15 cellular contexts compared by ENCODE assay signal in genomic region chr4:175540732-175541131, GRCh38.
DNase-seq lines count a peak whose midpoint lies in the region; ATAC-seq, FAIRE-seq and TF ChIP-seq lines count a peak whose summit lies in the region.
"Had no signal": no experiment of that assay in that cellular context is flagged by ENCODE, and none has a peak within 500 bp of the region (broad histone marks: within the 10 kb centered on the region; RNA-seq: fewer than 3 reads in every experiment).

No MANE protein-coding gene starts in this region.

- POLR2A ChIA-PET in GM12878 (lab: Charles Lee) = no interaction called here
- POLR2A ChIA-PET in activated CD8-positive, alpha-beta T cell treated with anti-CD3 and anti-CD28 coated beads, Interleukin-2, amount 10 ng/mL, durations not matched to agents 7 days and 5 days (lab: Charles Lee) = no interaction called here

- no peak overlapping the region for H3K9ac ChIP-seq in GM12878 (ENCODE audit: control insufficient read depth, insufficient read depth, low read length)
- H3K9ac ChIP-seq: BLaER1 treated with 17β-estradiol and CSF1 and Interleukin-3, amounts not matched to agents 10 nM and 100 nM had no signal

- in situ Hi-C loops in GM12878 (cut with MboI) = loop anchor here (25.0 kb wide), 1 partner anchor 678 kb away; no protein-coding TSS in a partner anchor

- ATAC-seq in GM12878 = peak; percentile 45
- ATAC-seq in activated CD8-positive, alpha-beta T cell treated with anti-CD3 and anti-CD28 coated beads, Interleukin-2, amount 10 ng/mL, durations not matched to agents 7 days and 5 days = no peak

- TF ChIP-seq EP300 in GM12878 (IDR thresholded peaks at IDR 0.05; ENCODE audit: borderline replicate concordance in 1 of 2, control insufficient read depth in 1 of 2, low read depth in 2 of 2, low read length in 2 of 2) (no peak), tibial nerve (IDR thresholded peaks at IDR 0.05) (no peak)

- H3K27ac ChIP-seq in GM12878 (ENCODE audit: control insufficient read depth, insufficient read depth) (no peak overlapping the region), tibial nerve (no peak overlapping the region)
- H3K27ac ChIP-seq: BLaER1 treated with 17β-estradiol and CSF1 and Interleukin-3, amounts not matched to agents 10 nM and 100 nM had no signal

- RAD21 ChIA-PET in GM12878 (lab: Charles Lee; ENCODE audit: unreplicated experiment) = no interaction called here

- no peaks in the 10 kb centered on the region for H3K9me3 ChIP-seq in MG63
- no peaks in the 10 kb centered on the region for H3K9me3 ChIP-seq in GM12878 (replicated peaks; ENCODE audit: control insufficient read depth, insufficient read depth, low read length)
- H3K9me3 ChIP-seq in tibial nerve = peaks cover 0 to 8% (median 0%) of the 10 kb centered on the region in 4 donors

- H3K4me1 ChIP-seq in GM12878 (ENCODE audit: control insufficient read depth, insufficient read depth, low read length) (no peaks in the 10 kb centered on the region), tibial nerve (no peaks in the 10 kb centered on the region)
- H3K4me1 ChIP-seq: BLaER1 treated with 17β-estradiol and CSF1 and Interleukin-3, amounts not matched to agents 10 nM and 100 nM had no signal

- WGBS in GM12878 (ENCODE audit: insufficient coverage, insufficient replicate concordance, low lambda C conversion rate, missing lambda C conversion rate) = 29% methylated on average over 7 of the region's 7 CpGs
- 94 to 95% methylated on average over 7 of the region's 7 CpGs for WGBS in tibial nerve, 2 donors

- no peak for TF ChIP-seq RAD21 in GM12878 (IDR thresholded peaks at IDR 0.05; ENCODE audit: insufficient read depth, low read depth, low read length)

- DNase-seq in Calu3 = no peak
- DNase-seq in MG63 = peak; percentile 20
- no peak for DNase-seq in GM12878 (ENCODE audit: low read depth, low spot score)
- no peak for DNase-seq in nephron progenitor cell
- DNase-seq in posterior cingulate gyrus = no peak
- no peak for DNase-seq in activated CD8-positive, alpha-beta T cell treated with anti-CD3 and anti-CD28 coated beads, Interleukin-2, amount 10 ng/mL, durations not matched to agents 7 days and 5 days
- no peak for DNase-seq in H54 (ENCODE audit: insufficient read length, low spot score)
- no peak for DNase-seq in tibial nerve (ENCODE audit: low spot score in 2 of 2)
- DNase-seq: ACHN; CD4-positive, CD25-positive, alpha-beta regulatory T cell; DMS 273 treated with DMSO at 0.1 percent for 48 hours; DMS79 had no signal

- peak overlapping the region; percentile 25 for H3K27ac Mint-ChIP-seq in Calu3 (ENCODE audit: unreplicated experiment)
- H3K27ac Mint-ChIP-seq in nephron progenitor cell = peak overlapping the region; percentile 77
- H3K27ac Mint-ChIP-seq in activated CD8-positive, alpha-beta T cell treated with anti-CD3 and anti-CD28 coated beads, Interleukin-2, amount 10 ng/mL, durations not matched to agents 7 days and 5 days = no peak overlapping the region
- H3K27ac Mint-ChIP-seq: CD4-positive, CD25-positive, alpha-beta regulatory T cell had no signal

- H3K27me3 Mint-ChIP-seq in Calu3 (ENCODE audit: unreplicated experiment) (no peaks in the 10 kb centered on the region), nephron progenitor cell (ENCODE audit: low read depth, poor library complexity) (peaks cover 4% of the 10 kb centered on the region)
- H3K27me3 Mint-ChIP-seq in activated CD8-positive, alpha-beta T cell treated with anti-CD3 and anti-CD28 coated beads, Interleukin-2, amount 10 ng/mL, durations not matched to agents 7 days and 5 days (ENCODE audit: low read depth) = no peaks in the 10 kb centered on the region
- H3K27me3 Mint-ChIP-seq: CD4-positive, CD25-positive, alpha-beta regulatory T cell had no signal

- peaks cover 8% of the 10 kb centered on the region for H3K4me1 Mint-ChIP-seq in Calu3 (ENCODE audit: low read depth, unreplicated experiment)
- H3K4me1 Mint-ChIP-seq in nephron progenitor cell = no peaks in the 10 kb centered on the region
- H3K4me1 Mint-ChIP-seq in activated CD8-positive, alpha-beta T cell treated with anti-CD3 and anti-CD28 coated beads, Interleukin-2, amount 10 ng/mL, durations not matched to agents 7 days and 5 days (ENCODE audit: low read depth) = no peaks in the 10 kb centered on the region
- H3K4me1 Mint-ChIP-seq: CD4-positive, CD25-positive, alpha-beta regulatory T cell had no signal

- H3K36me3 ChIP-seq in MG63 (no peaks in the 10 kb centered on the region), GM12878 (ENCODE audit: control insufficient read depth in 2 of 2, insufficient read depth in 2 of 2, low read length in 1 of 2) (no peaks in the 10 kb centered on the region), tibial nerve (no peaks in the 10 kb centered on the region)
- H3K36me3 ChIP-seq: BLaER1 treated with 17β-estradiol and CSF1 and Interleukin-3, amounts not matched to agents 10 nM and 100 nM had no signal

- no peaks in the 10 kb centered on the region; the same call in 1 of the 2 replicates for H4K20me1 ChIP-seq in GM12878 (ENCODE audit: control insufficient read depth, insufficient read depth)
- H4K20me1 ChIP-seq: BLaER1 treated with 17β-estradiol and CSF1 and Interleukin-3, amounts not matched to agents 10 nM and 100 nM had no signal

- no peak overlapping the region for H2AFZ ChIP-seq in GM12878 (ENCODE audit: control insufficient read depth, low read depth, low read length)

- no peaks in the 10 kb centered on the region for H3K79me2 ChIP-seq in GM12878 (ENCODE audit: control insufficient read depth, insufficient read depth, low read length)

- H3K4me3 Mint-ChIP-seq in Calu3 (ENCODE audit: low read depth, unreplicated experiment) (no peak overlapping the region), nephron progenitor cell (no peak overlapping the region)
- no peak overlapping the region for H3K4me3 Mint-ChIP-seq in activated CD8-positive, alpha-beta T cell treated with anti-CD3 and anti-CD28 coated beads, Interleukin-2, amount 10 ng/mL, durations not matched to agents 7 days and 5 days
- H3K4me3 Mint-ChIP-seq: CD4-positive, CD25-positive, alpha-beta regulatory T cell had no signal

- H3K9me3 Mint-ChIP-seq in Calu3 (ENCODE audit: low read depth, unreplicated experiment) (no peaks in the 10 kb centered on the region), nephron progenitor cell (peaks cover 9% of the 10 kb centered on the region)
- H3K9me3 Mint-ChIP-seq in activated CD8-positive, alpha-beta T cell treated with anti-CD3 and anti-CD28 coated beads, Interleukin-2, amount 10 ng/mL, durations not matched to agents 7 days and 5 days (ENCODE audit: insufficient read depth) = no peaks in the 10 kb centered on the region

- TF ChIP-seq POLR2A in GM12878 (IDR thresholded peaks at IDR 0.05; ENCODE audit: low read depth, low read length) = no peak
- no peak for TF ChIP-seq POLR2A in H54 (IDR thresholded peaks at IDR 0.05; ENCODE audit: low read depth, low read length)
- no peak for TF ChIP-seq POLR2A in tibial nerve (IDR thresholded peaks at IDR 0.05)

- no peaks in the 10 kb centered on the region for H3K27me3 ChIP-seq in MG63
- no peaks in the 10 kb centered on the region for H3K27me3 ChIP-seq in GM12878 (replicated peaks in 1 of 2; ENCODE audit: control insufficient read depth in 2 of 2, insufficient read depth in 2 of 2, low read length in 1 of 2)
- H3K27me3 ChIP-seq in tibial nerve = no peaks in the 10 kb centered on the region
- H3K27me3 ChIP-seq: BLaER1 treated with 17β-estradiol and CSF1 and Interleukin-3, amounts not matched to agents 10 nM and 100 nM had no signal

- intact Hi-C loops in Calu3 (cut with micrococcal nuclease; ENCODE audit: unreplicated experiment) = no loop called here
- intact Hi-C loops in GM12878 (cut with micrococcal nuclease; ENCODE audit: unreplicated experiment) = no loop called here
- intact Hi-C loops in posterior cingulate gyrus (cut with DNase I) = no loop called here

- no peak for FAIRE-seq in GM12878 (lab: Jason Lieb, UNC)
- no peak for FAIRE-seq in H54 (lab: Jason Lieb, UNC)
- FAIRE-seq: GM12892, GM19239 had no signal

- H3K36me3 Mint-ChIP-seq in Calu3 (ENCODE audit: insufficient read depth, unreplicated experiment) = no peaks in the 10 kb centered on the region
- H3K36me3 Mint-ChIP-seq in nephron progenitor cell (ENCODE audit: low read depth) = no peaks in the 10 kb centered on the region
- H3K36me3 Mint-ChIP-seq in activated CD8-positive, alpha-beta T cell treated with anti-CD3 and anti-CD28 coated beads, Interleukin-2, amount 10 ng/mL, durations not matched to agents 7 days and 5 days (ENCODE audit: low read depth) = no peaks in the 10 kb centered on the region
- H3K36me3 Mint-ChIP-seq: CD4-positive, CD25-positive, alpha-beta regulatory T cell had no signal

- no peak overlapping the region for H3K4me2 ChIP-seq in GM12878 (ENCODE audit: control insufficient read depth, insufficient read depth)
- H3K4me2 ChIP-seq: BLaER1 treated with 17β-estradiol and CSF1 and Interleukin-3, amounts not matched to agents 10 nM and 100 nM had no signal

- TF ChIP-seq CTCF in Calu3 (IDR thresholded peaks at IDR 0.05; ENCODE audit: unreplicated experiment) (no peak), GM12878 (IDR thresholded peaks at IDR 0.05 in 2 of 3, conservative IDR thresholded peaks at IDR 0.05 in 1 of 3; ENCODE audit: control insufficient read depth in 2 of 3, extremely low read depth in 1 of 3, insufficient read depth in 1 of 3, low read depth in 3 of 3, low read length in 3 of 3) (no peak), nephron progenitor cell (IDR thresholded peaks at IDR 0.05) (no peak), tibial nerve (IDR thresholded peaks at IDR 0.05) (no peak)

- BruUV-seq in Calu3 (replicated peaks; lab: Mats Ljungman, UMichigan) (no TSS peak), GM12878 (replicated peaks; lab: Mats Ljungman, UMichigan) (no TSS peak)

- SMC1A ChIA-PET in GM12878 (lab: Charles Lee; ENCODE audit: uncharacterized antibody, unreplicated experiment) = no interaction called here

- no peak overlapping the region for H3K4me3 ChIP-seq in MG63
- H3K4me3 ChIP-seq in GM12878 = no peak overlapping the region
- no peak overlapping the region for H3K4me3 ChIP-seq in tibial nerve
- H3K4me3 ChIP-seq: BLaER1 treated with 17β-estradiol and CSF1 and Interleukin-3, amounts not matched to agents 10 nM and 100 nM had no signal

- CTCF ChIA-PET in Calu3 (lab: Charles Lee) = no interaction called here
- CTCF ChIA-PET in GM12878 (lab: Yijun Ruan, JAX) = interaction anchor here (0.8 kb wide), 1 partner anchor 35 kb away, joined by 3 read pairs; no protein-coding TSS in a partner anchor
- CTCF ChIA-PET in activated CD8-positive, alpha-beta T cell treated with anti-CD3 and anti-CD28 coated beads, Interleukin-2, amount 10 ng/mL, durations not matched to agents 7 days and 5 days (lab: Charles Lee) = no interaction called here

TF ChIP-seq in GM12878, 131 proteins besides CTCF, POLR2A, EP300 and RAD21 (continues in another document):
- TF ChIP-seq RAD51 (IDR thresholded peaks at IDR 0.05) (no peak), ZZZ3 (IDR thresholded peaks at IDR 0.05; ENCODE audit: control insufficient read depth, insufficient read length, low read depth) (no peak), CBX5 (IDR thresholded peaks at IDR 0.05; ENCODE audit: low read depth) (no peak), LARP7 (IDR thresholded peaks at IDR 0.05) (no peak)
